Comparison of ENCODE assay signal across 21 cellular contexts in the genomic region with DNA sequence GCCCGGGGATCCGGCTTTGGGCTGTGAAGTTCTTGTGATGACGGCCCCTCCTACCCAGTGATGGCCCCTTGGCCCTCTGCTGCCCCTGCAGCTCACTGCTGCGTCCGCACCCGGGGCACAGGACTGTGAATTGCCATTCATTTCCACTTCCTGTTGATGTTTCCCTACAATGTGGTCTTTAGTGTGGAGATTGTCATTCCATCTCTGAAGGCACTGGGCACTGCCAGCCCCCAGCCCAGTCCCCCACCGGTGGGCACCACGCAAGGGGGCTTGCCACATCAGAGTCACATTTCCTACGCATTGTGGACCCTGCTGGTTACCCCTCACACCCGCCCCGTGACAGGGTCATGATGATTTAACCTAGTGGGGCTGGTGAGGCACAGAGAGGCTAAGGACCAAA. TPM values are rescaled to one million over a fixed set of nuclear protein-coding genes. Genes with fewer than 3 reads are reported as not detected.
A peak's percentile ranks its signal among the peaks of the same experiment; 100 is the strongest.
DNase-seq lines count a peak whose midpoint lies in the region; ATAC-seq and TF ChIP-seq lines count a peak whose summit lies in the region.
"Had no signal": no experiment of that assay in that cellular context is flagged by ENCODE, and none has a peak within 500 bp of the region (broad histone marks: within the 10 kb centered on the region; RNA-seq: fewer than 3 reads in every experiment).

No MANE protein-coding gene starts in this region.

- H3K36me3 ChIP-seq in lung (ENCODE audit: control insufficient read depth in 2 of 2, insufficient read depth in 2 of 2, low read length in 2 of 2): peaks cover 0 to 1% of the 10 kb centered on the region in 2 donors
- H3K36me3 ChIP-seq: esophagus squamous epithelium, MG63, SJCRH30, uterus had no signal

- ATAC-seq in left cardiac atrium (no peak), lung (ENCODE audit: insufficient read depth, low FRiP score) (no peak)
- ATAC-seq: activated naive CD4-positive, alpha-beta T cell treated with anti-CD3 and anti-CD28 coated beads, Interleukin-2, amount 50 U/mL, for 72 hours had no signal

- H3K4me3 ChIP-seq in lung: no peak overlapping the region
- H3K4me3 ChIP-seq: body of pancreas, esophagus squamous epithelium, MG63, SJCRH30, uterus had no signal

- intact Hi-C loops in left cardiac atrium (cut with DNase I) (no loop called here), cardiac septum (cut with DNase I) (no loop called here)
- intact Hi-C loops in activated T-helper 2 cell treated with anti-CD3 and anti-CD28 coated beads, Interferon-gamma antibody, Interleukin-2, Interleukin-4, amounts not matched to agents 10 μg/mL and 5 μg/mL and 100 μg/mL, durations not matched to agents 14 hours and 24 hours and 36 hours (cut with micrococcal nuclease): no loop called here
- intact Hi-C loops in activated T-helper 1 cell treated with anti-CD3 and anti-CD28 coated beads, Interleukin-12 subunit alpha, Interleukin-12 subunit beta, Interleukin-2, Interleukin-4 antibody, amounts not matched to agents 30 ng/mL and 10 ng/mL and 1 ng/mL, durations not matched to agents 14 hours and 24 hours and 36 hours (cut with micrococcal nuclease): no loop called here

- H3K27me3 Mint-ChIP-seq in activated T-helper 2 cell treated with anti-CD3 and anti-CD28 coated beads, Interferon-gamma antibody, Interleukin-2, Interleukin-4, amounts not matched to agents 10 μg/mL and 5 μg/mL and 100 μg/mL, durations not matched to agents 14 hours and 24 hours and 36 hours (ENCODE audit: low read depth): peaks cover 21% of the 10 kb centered on the region
- H3K27me3 Mint-ChIP-seq in activated T-helper 1 cell treated with anti-CD3 and anti-CD28 coated beads, Interleukin-12 subunit alpha, Interleukin-12 subunit beta, Interleukin-2, Interleukin-4 antibody, amounts not matched to agents 30 ng/mL and 10 ng/mL and 1 ng/mL, durations not matched to agents 14 hours and 24 hours and 36 hours (ENCODE audit: insufficient read depth): peaks cover 11% of the 10 kb centered on the region
- H3K27me3 Mint-ChIP-seq: stimulated activated naive CD8-positive, alpha-beta T cell treated with anti-CD3 and anti-CD28 coated beads, Interleukin-15, Interleukin-2, amounts not matched to agents 100 ng/mL and 50 ng/mL, for 24 hours had no signal

- no peaks in the 10 kb centered on the region for H3K27me3 ChIP-seq in lung (ENCODE audit: control insufficient read depth, insufficient read depth)
- H3K27me3 ChIP-seq: body of pancreas, esophagus squamous epithelium, uterus had no signal

- no peak overlapping the region for H3K27ac Mint-ChIP-seq in activated T-helper 2 cell treated with anti-CD3 and anti-CD28 coated beads, Interferon-gamma antibody, Interleukin-2, Interleukin-4, amounts not matched to agents 10 μg/mL and 5 μg/mL and 100 μg/mL, durations not matched to agents 14 hours and 24 hours and 36 hours
- H3K27ac Mint-ChIP-seq in activated T-helper 1 cell treated with anti-CD3 and anti-CD28 coated beads, Interleukin-12 subunit alpha, Interleukin-12 subunit beta, Interleukin-2, Interleukin-4 antibody, amounts not matched to agents 30 ng/mL and 10 ng/mL and 1 ng/mL, durations not matched to agents 14 hours and 24 hours and 36 hours: no peak overlapping the region
- H3K27ac Mint-ChIP-seq: activated naive CD4-positive, alpha-beta T cell treated with anti-CD3 and anti-CD28 coated beads, Interleukin-2, amount 50 U/mL, for 72 hours; stimulated activated naive CD8-positive, alpha-beta T cell treated with anti-CD3 and anti-CD28 coated beads, Interleukin-15, Interleukin-2, amounts not matched to agents 100 ng/mL and 50 ng/mL, for 24 hours had no signal

- peaks cover 37% of the 10 kb centered on the region for H3K4me1 Mint-ChIP-seq in activated T-helper 2 cell treated with anti-CD3 and anti-CD28 coated beads, Interferon-gamma antibody, Interleukin-2, Interleukin-4, amounts not matched to agents 10 μg/mL and 5 μg/mL and 100 μg/mL, durations not matched to agents 14 hours and 24 hours and 36 hours (ENCODE audit: low read depth)
- peaks cover 40% of the 10 kb centered on the region for H3K4me1 Mint-ChIP-seq in activated T-helper 1 cell treated with anti-CD3 and anti-CD28 coated beads, Interleukin-12 subunit alpha, Interleukin-12 subunit beta, Interleukin-2, Interleukin-4 antibody, amounts not matched to agents 30 ng/mL and 10 ng/mL and 1 ng/mL, durations not matched to agents 14 hours and 24 hours and 36 hours (ENCODE audit: low read depth)

- no peaks in the 10 kb centered on the region for H3K4me1 ChIP-seq in lung (ENCODE audit: control insufficient read depth in 2 of 2, insufficient read depth in 2 of 2, low read length in 2 of 2)
- H3K4me1 ChIP-seq: SJCRH30, uterus had no signal

- H3K36me3 Mint-ChIP-seq in activated T-helper 2 cell treated with anti-CD3 and anti-CD28 coated beads, Interferon-gamma antibody, Interleukin-2, Interleukin-4, amounts not matched to agents 10 μg/mL and 5 μg/mL and 100 μg/mL, durations not matched to agents 14 hours and 24 hours and 36 hours (ENCODE audit: low read depth): no peaks in the 10 kb centered on the region
- H3K36me3 Mint-ChIP-seq in activated T-helper 1 cell treated with anti-CD3 and anti-CD28 coated beads, Interleukin-12 subunit alpha, Interleukin-12 subunit beta, Interleukin-2, Interleukin-4 antibody, amounts not matched to agents 30 ng/mL and 10 ng/mL and 1 ng/mL, durations not matched to agents 14 hours and 24 hours and 36 hours (ENCODE audit: low read depth): peaks cover 6% of the 10 kb centered on the region

- no peak overlapping the region for H3K4me3 Mint-ChIP-seq in activated T-helper 2 cell treated with anti-CD3 and anti-CD28 coated beads, Interferon-gamma antibody, Interleukin-2, Interleukin-4, amounts not matched to agents 10 μg/mL and 5 μg/mL and 100 μg/mL, durations not matched to agents 14 hours and 24 hours and 36 hours (ENCODE audit: low read depth)
- H3K4me3 Mint-ChIP-seq in activated T-helper 1 cell treated with anti-CD3 and anti-CD28 coated beads, Interleukin-12 subunit alpha, Interleukin-12 subunit beta, Interleukin-2, Interleukin-4 antibody, amounts not matched to agents 30 ng/mL and 10 ng/mL and 1 ng/mL, durations not matched to agents 14 hours and 24 hours and 36 hours: no peak overlapping the region
- H3K4me3 Mint-ChIP-seq: stimulated activated naive CD8-positive, alpha-beta T cell treated with anti-CD3 and anti-CD28 coated beads, Interleukin-15, Interleukin-2, amounts not matched to agents 100 ng/mL and 50 ng/mL, for 24 hours had no signal

- WGBS in lung, 2 donors: 75 to 81% methylated on average over 11 of the region's 11 CpGs

- peak; percentile 12 for DNase-seq in left cardiac atrium
- no peak for DNase-seq in cardiac septum (ENCODE audit: low spot score)
- peak; percentile 7 for DNase-seq in activated T-helper 2 cell treated with anti-CD3 and anti-CD28 coated beads, Interferon-gamma antibody, Interleukin-2, Interleukin-4, amounts not matched to agents 10 μg/mL and 5 μg/mL and 100 μg/mL, durations not matched to agents 14 hours and 24 hours and 36 hours (ENCODE audit: low spot score)
- DNase-seq in lung (ENCODE audit: low spot score): peak; percentile 21
- DNase-seq in activated T-helper 1 cell treated with anti-CD3 and anti-CD28 coated beads, Interleukin-12 subunit alpha, Interleukin-12 subunit beta, Interleukin-2, Interleukin-4 antibody, amounts not matched to agents 30 ng/mL and 10 ng/mL and 1 ng/mL, durations not matched to agents 14 hours and 24 hours and 36 hours (ENCODE audit: low spot score): no peak
- DNase-seq in NCI-H524 treated with DMSO at 0.1 percent for 48 hours (lab: John Stamatoyannopoulos, UW): no peak
- no peak for DNase-seq in NCI-H1930 (lab: John Stamatoyannopoulos, UW)
- DNase-seq in NCI-H1048 (lab: John Stamatoyannopoulos, UW): no peak
- DNase-seq: activated CD4-positive, CD25-positive, alpha-beta regulatory T cell treated with anti-CD3 and anti-CD28 coated beads, Interleukin-2, amount 50 U/mL, for 72 hours; esophagus squamous epithelium; mesenchymal stem cell; MG63; NCI-H526; SJCRH30; uterus had no signal

- H3K27ac ChIP-seq in lung (ENCODE audit: low read depth in 1 of 2, low read length in 1 of 2): no peak overlapping the region
- H3K27ac ChIP-seq: body of pancreas, SJCRH30 had no signal

- no peaks in the 10 kb centered on the region for H3K9me3 Mint-ChIP-seq in activated T-helper 2 cell treated with anti-CD3 and anti-CD28 coated beads, Interferon-gamma antibody, Interleukin-2, Interleukin-4, amounts not matched to agents 10 μg/mL and 5 μg/mL and 100 μg/mL, durations not matched to agents 14 hours and 24 hours and 36 hours
- no peaks in the 10 kb centered on the region for H3K9me3 Mint-ChIP-seq in activated T-helper 1 cell treated with anti-CD3 and anti-CD28 coated beads, Interleukin-12 subunit alpha, Interleukin-12 subunit beta, Interleukin-2, Interleukin-4 antibody, amounts not matched to agents 30 ng/mL and 10 ng/mL and 1 ng/mL, durations not matched to agents 14 hours and 24 hours and 36 hours
- H3K9me3 Mint-ChIP-seq: stimulated activated naive CD8-positive, alpha-beta T cell treated with anti-CD3 and anti-CD28 coated beads, Interleukin-15, Interleukin-2, amounts not matched to agents 100 ng/mL and 50 ng/mL, for 24 hours had no signal

- TF ChIP-seq CTCF in lung (IDR thresholded peaks at IDR 0.05; ENCODE audit: control extremely low read depth, extremely low read depth): no peak

- no peaks in the 10 kb centered on the region for H3K9me3 ChIP-seq in lung (ENCODE audit: control insufficient read depth in 2 of 2, insufficient read depth in 1 of 2, low read length in 1 of 2)
- H3K9me3 ChIP-seq: body of pancreas, esophagus squamous epithelium, MG63, SJCRH30, uterus had no signal

RNA-seq across cellular contexts. Expression of gene MX2, which starts 2.5 kb away (rescaled TPM):
- total RNA-seq in left cardiac atrium (10 to 100 TPM in 1 of 2 donors, 1 to 10 TPM in 1; 7.7 to 14.7 TPM), cardiac septum (5.0 TPM), lung (10 to 100 TPM in 1 of 2 donors, 1 to 10 TPM in 1; 5.9 to 12.8 TPM)
- 5.3 and 6.1 TPM in 2 replicates for total RNA-seq in activated T-helper 2 cell treated with anti-CD3 and anti-CD28 coated beads, Interferon-gamma antibody, Interleukin-2, Interleukin-4, amounts not matched to agents 10 μg/mL and 5 μg/mL and 100 μg/mL, durations not matched to agents 14 hours and 24 hours and 36 hours
- polyA plus RNA-seq in lung: 10 to 100 TPM in 1 of 2 donors, 1 to 10 TPM in 1; 4.2 to 33.4 TPM
- 8.2 and 9.4 TPM in 2 replicates for total RNA-seq in activated T-helper 1 cell treated with anti-CD3 and anti-CD28 coated beads, Interleukin-12 subunit alpha, Interleukin-12 subunit beta, Interleukin-2, Interleukin-4 antibody, amounts not matched to agents 30 ng/mL and 10 ng/mL and 1 ng/mL, durations not matched to agents 14 hours and 24 hours and 36 hours
- total RNA-seq: SJCRH30 had no signal
- polyA plus RNA-seq: neural cell had no signal

RNA-seq across cellular contexts. Expression of gene FAM3B, which starts 42.7 kb away (rescaled TPM):
- total RNA-seq in left cardiac atrium (under 1 TPM in 1 of 2 donors, not detected in 1; 0.63 TPM), cardiac septum (not detected), lung (10 to 100 TPM in 1 of 2 donors, 1 to 10 TPM in 1; 6.7 to 18.1 TPM)
- not detected in 2 replicates for total RNA-seq in activated T-helper 2 cell treated with anti-CD3 and anti-CD28 coated beads, Interferon-gamma antibody, Interleukin-2, Interleukin-4, amounts not matched to agents 10 μg/mL and 5 μg/mL and 100 μg/mL, durations not matched to agents 14 hours and 24 hours and 36 hours
- 10 to 100 TPM in 1 of 2 donors, 1 to 10 TPM in 1; 4.5 to 11.3 TPM for polyA plus RNA-seq in lung
- not detected in 2 replicates for total RNA-seq in activated T-helper 1 cell treated with anti-CD3 and anti-CD28 coated beads, Interleukin-12 subunit alpha, Interleukin-12 subunit beta, Interleukin-2, Interleukin-4 antibody, amounts not matched to agents 30 ng/mL and 10 ng/mL and 1 ng/mL, durations not matched to agents 14 hours and 24 hours and 36 hours
- total RNA-seq: activated naive CD4-positive, alpha-beta T cell treated with anti-CD3 and anti-CD28 coated beads, Interleukin-2, amount 50 U/mL, for 72 hours; renal cortical epithelial cell; SJCRH30; T-helper 2 cell treated with Interferon-gamma antibody and Interleukin-4, amounts not matched to agents 100 ng/mL and 5 ng/mL, for 36 hours had no signal
- polyA plus RNA-seq: neural cell had no signal

Comparison
In these comparisons a context has a peak if more than half of its experiments do, and no peak if none do; other contexts are left out.
1. DNase-seq: peak in left cardiac atrium (single experiment), activated T-helper 2 cell treated with anti-CD3 and anti-CD28 coated beads, Interferon-gamma antibody, Interleukin-2, Interleukin-4, amounts not matched to agents 10 μg/mL and 5 μg/mL and 100 μg/mL, durations not matched to agents 14 hours and 24 hours and 36 hours (single experiment) and lung (single experiment); none in cardiac septum (single experiment), activated T-helper 1 cell treated with anti-CD3 and anti-CD28 coated beads, Interleukin-12 subunit alpha, Interleukin-12 subunit beta, Interleukin-2, Interleukin-4 antibody, amounts not matched to agents 30 ng/mL and 10 ng/mL and 1 ng/mL, durations not matched to agents 14 hours and 24 hours and 36 hours (single experiment), NCI-H524 treated with DMSO at 0.1 percent for 48 hours (single experiment), NCI-H1930 (0 of 2) and NCI-H1048 (single experiment).